16 cellular contexts compared by ENCODE assay signal in the genomic region with DNA sequence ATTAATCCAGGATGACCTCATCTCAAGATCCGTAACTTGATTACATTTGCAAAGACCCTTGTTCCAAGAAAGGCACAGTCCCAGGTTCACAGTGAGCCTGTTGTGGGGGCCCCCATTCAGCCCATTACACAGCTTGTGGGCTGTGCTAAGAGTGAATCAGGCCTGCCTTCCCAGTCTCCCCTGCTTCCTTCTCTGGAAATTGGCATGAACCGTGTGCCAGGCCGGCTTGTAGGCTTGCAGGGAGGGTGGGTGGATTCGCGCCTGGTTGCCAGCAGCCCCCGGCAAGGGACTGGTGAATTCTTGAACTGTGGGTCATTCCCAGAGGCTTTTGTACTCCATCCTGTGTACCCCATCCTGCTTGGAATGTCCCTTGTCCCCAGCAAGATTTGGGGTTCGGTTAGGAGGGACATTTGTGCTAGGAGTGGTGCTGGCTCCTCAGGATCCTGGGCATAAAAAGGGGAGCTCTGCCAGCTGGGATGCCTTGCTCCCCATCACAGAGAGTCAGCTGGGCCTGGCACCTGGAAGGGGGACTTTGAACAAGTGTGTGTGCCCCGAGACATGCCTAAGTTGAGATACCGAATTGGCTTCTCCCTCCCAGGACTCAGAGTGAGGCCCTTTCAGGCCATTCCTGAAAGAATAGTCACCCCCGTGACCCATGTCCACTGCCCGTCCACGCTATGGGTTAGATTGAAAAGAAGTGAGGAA.
DNase-seq lines count a peak whose midpoint lies in the region; ATAC-seq and TF ChIP-seq lines count a peak whose summit lies in the region.
"Had no signal": no experiment of that assay in that cellular context is flagged by ENCODE, and none has a peak within 500 bp of the region (broad histone marks: within the 10 kb centered on the region; RNA-seq: fewer than 3 reads in every experiment).

No MANE protein-coding gene starts in this region.

- H3K4me3 Mint-ChIP-seq in activated CD8-positive, alpha-beta T cell treated with anti-CD3 and anti-CD28 coated beads, Interleukin-2, amount 10 ng/mL, durations not matched to agents 7 days and 5 days: no peak overlapping the region
- H3K4me3 Mint-ChIP-seq in activated CD8-positive, alpha-beta T cell treated with anti-CD3 and anti-CD28 coated beads for 36 hours: no peak overlapping the region

- H3K27ac ChIP-seq in esophagus muscularis mucosa (replicated peaks in 1 of 4) (no peak overlapping the region), osteoblast (ENCODE audit: low read depth, low read length) (no peak overlapping the region), upper lobe of right lung (no peak overlapping the region), gastrocnemius medialis (no peak overlapping the region)
- H3K27ac ChIP-seq: BLaER1, HL-60 had no signal

- no peaks in the 10 kb centered on the region for H3K27me3 Mint-ChIP-seq in activated CD8-positive, alpha-beta T cell treated with anti-CD3 and anti-CD28 coated beads, Interleukin-2, amount 10 ng/mL, durations not matched to agents 7 days and 5 days (ENCODE audit: low read depth)
- H3K27me3 Mint-ChIP-seq in activated CD8-positive, alpha-beta T cell treated with anti-CD3 and anti-CD28 coated beads for 36 hours: no peaks in the 10 kb centered on the region

- TF ChIP-seq CTCF in activated CD8-positive, alpha-beta T cell treated with anti-CD3 and anti-CD28 coated beads for 36 hours (IDR thresholded peaks at IDR 0.05): no peak
- TF ChIP-seq CTCF in esophagus muscularis mucosa (IDR thresholded peaks at IDR 0.05) (no peak), osteoblast (IDR thresholded peaks at IDR 0.05; ENCODE audit: extremely low read depth, low read depth, low read length) (no peak), upper lobe of right lung (IDR thresholded peaks at IDR 0.05) (no peak), gastrocnemius medialis (IDR thresholded peaks at IDR 0.05 in 4 of 5, conservative IDR thresholded peaks at IDR 0.05 in 1 of 5) (no peak)

- H3K27ac Mint-ChIP-seq in activated CD8-positive, alpha-beta T cell treated with anti-CD3 and anti-CD28 coated beads, Interleukin-2, amount 10 ng/mL, durations not matched to agents 7 days and 5 days: no peak overlapping the region
- H3K27ac Mint-ChIP-seq in activated CD8-positive, alpha-beta T cell treated with anti-CD3 and anti-CD28 coated beads for 36 hours: no peak overlapping the region

- H3K4me1 ChIP-seq in esophagus muscularis mucosa (peaks cover 0 to 10% (median 3%) of the 10 kb centered on the region in 4 donors), osteoblast (ENCODE audit: insufficient read depth, low read length) (no peaks in the 10 kb centered on the region), upper lobe of right lung (no peaks in the 10 kb centered on the region), gastrocnemius medialis (no peaks in the 10 kb centered on the region)
- H3K4me1 ChIP-seq: BLaER1 had no signal

- H3K27me3 ChIP-seq in esophagus muscularis mucosa (peaks cover 0 to 52% (median 0%) of the 10 kb centered on the region in 4 donors), osteoblast (ENCODE audit: insufficient read depth, low read length) (no peaks in the 10 kb centered on the region), upper lobe of right lung (no peaks in the 10 kb centered on the region), gastrocnemius medialis (peaks cover 0 to 3% (median 0%) of the 10 kb centered on the region in 3 donors)
- H3K27me3 ChIP-seq: BLaER1 had no signal

- no peaks in the 10 kb centered on the region for H3K36me3 Mint-ChIP-seq in activated CD8-positive, alpha-beta T cell treated with anti-CD3 and anti-CD28 coated beads, Interleukin-2, amount 10 ng/mL, durations not matched to agents 7 days and 5 days (ENCODE audit: low read depth)
- no peaks in the 10 kb centered on the region for H3K36me3 Mint-ChIP-seq in activated CD8-positive, alpha-beta T cell treated with anti-CD3 and anti-CD28 coated beads for 36 hours (ENCODE audit: low read depth)

- ATAC-seq in activated CD8-positive, alpha-beta T cell treated with anti-CD3 and anti-CD28 coated beads, Interleukin-2, amount 10 ng/mL, durations not matched to agents 7 days and 5 days: no peak
- ATAC-seq in activated CD8-positive, alpha-beta T cell treated with anti-CD3 and anti-CD28 coated beads for 36 hours: no peak
- ATAC-seq in upper lobe of right lung (no peak), GM18870 (IDR thresholded peaks at IDR 0.05; ENCODE audit: unreplicated experiment) (no peak), gastrocnemius medialis (no peak)
- ATAC-seq: K562 had no signal

- CTCF ChIA-PET in activated CD8-positive, alpha-beta T cell treated with anti-CD3 and anti-CD28 coated beads, Interleukin-2, amount 10 ng/mL, durations not matched to agents 7 days and 5 days (lab: Charles Lee): no interaction called here
- CTCF ChIA-PET in activated CD8-positive, alpha-beta T cell treated with anti-CD3 and anti-CD28 coated beads for 36 hours (lab: Charles Lee): no interaction called here

- no peak for TF ChIP-seq POLR2A in esophagus muscularis mucosa (IDR thresholded peaks at IDR 0.05; ENCODE audit: low read depth)
- TF ChIP-seq POLR2A in gastrocnemius medialis (IDR thresholded peaks at IDR 0.05): no peak

- in situ Hi-C loops in gastrocnemius medialis (cut with MboI; ENCODE audit: low sequenced_read_pairs in 4 of 4): no loop called here

- POLR2A ChIA-PET in activated CD8-positive, alpha-beta T cell treated with anti-CD3 and anti-CD28 coated beads, Interleukin-2, amount 10 ng/mL, durations not matched to agents 7 days and 5 days (lab: Charles Lee): no interaction called here
- POLR2A ChIA-PET in activated CD8-positive, alpha-beta T cell treated with anti-CD3 and anti-CD28 coated beads for 36 hours (lab: Charles Lee): no interaction called here

- no peak overlapping the region for H3K4me2 ChIP-seq in osteoblast (ENCODE audit: insufficient read depth, low read length)
- H3K4me2 ChIP-seq: BLaER1 had no signal

- H3K4me1 Mint-ChIP-seq in activated CD8-positive, alpha-beta T cell treated with anti-CD3 and anti-CD28 coated beads, Interleukin-2, amount 10 ng/mL, durations not matched to agents 7 days and 5 days (ENCODE audit: low read depth): no peaks in the 10 kb centered on the region
- no peaks in the 10 kb centered on the region for H3K4me1 Mint-ChIP-seq in activated CD8-positive, alpha-beta T cell treated with anti-CD3 and anti-CD28 coated beads for 36 hours (ENCODE audit: low read depth)

- no peak overlapping the region for H2AFZ ChIP-seq in osteoblast (ENCODE audit: low read length)

- intact Hi-C loops in activated CD8-positive, alpha-beta T cell treated with anti-CD3 and anti-CD28 coated beads for 36 hours (cut with micrococcal nuclease): no loop called here
- intact Hi-C loops in esophagus muscularis mucosa (cut with DNase I): loop anchor here (10.0 kb wide), 1 partner anchor 55 kb away; no protein-coding TSS in a partner anchor
- intact Hi-C loops in upper lobe of right lung (cut with DNase I): no loop called here
- intact Hi-C loops in gastrocnemius medialis (cut with DNase I; ENCODE audit: low total_unique reads): no loop called here

- no peaks in the 10 kb centered on the region for H3K9me3 ChIP-seq in esophagus muscularis mucosa
- H3K9me3 ChIP-seq in osteoblast (ENCODE audit: low read depth, low read length): peaks cover 3% of the 10 kb centered on the region
- H3K9me3 ChIP-seq in upper lobe of right lung: no peaks in the 10 kb centered on the region
- H3K9me3 ChIP-seq in gastrocnemius medialis: no peaks in the 10 kb centered on the region
- H3K9me3 ChIP-seq: BLaER1 had no signal

- 92% methylated on average over 12 of the region's 12 CpGs for WGBS in esophagus muscularis mucosa

- peak; percentile 4 for DNase-seq in activated CD8-positive, alpha-beta T cell treated with anti-CD3 and anti-CD28 coated beads, Interleukin-2, amount 10 ng/mL, durations not matched to agents 7 days and 5 days
- DNase-seq in activated CD8-positive, alpha-beta T cell treated with anti-CD3 and anti-CD28 coated beads for 36 hours: no peak
- DNase-seq in esophagus muscularis mucosa (ENCODE audit: extremely low spot score) (peak; percentile 78), osteoblast (ENCODE audit: insufficient read length, low spot score, missing footprints) (peak; percentile 38), upper lobe of right lung (peak; percentile 41), gastrocnemius medialis (no peak)
- no peak for DNase-seq in activated naive CD4-positive, alpha-beta T cell treated with Interleukin-2 at 50 U/mL for 16 hours
- DNase-seq: 8988T, NCI-H146, NCI-H2107, NCI-H345, NCI-H526 treated with DMSO at 0.1 percent for 48 hours had no signal

- H3K79me2 ChIP-seq in osteoblast (ENCODE audit: insufficient read depth, low read length): no peaks in the 10 kb centered on the region

- H4K20me1 ChIP-seq in osteoblast (ENCODE audit: insufficient read depth, low read length): no peaks in the 10 kb centered on the region
- H4K20me1 ChIP-seq: BLaER1 had no signal

- no peaks in the 10 kb centered on the region for H3K9me3 Mint-ChIP-seq in activated CD8-positive, alpha-beta T cell treated with anti-CD3 and anti-CD28 coated beads, Interleukin-2, amount 10 ng/mL, durations not matched to agents 7 days and 5 days (ENCODE audit: insufficient read depth)
- H3K9me3 Mint-ChIP-seq in activated CD8-positive, alpha-beta T cell treated with anti-CD3 and anti-CD28 coated beads for 36 hours: no peaks in the 10 kb centered on the region

- no peak for TF ChIP-seq EP300 in esophagus muscularis mucosa (IDR thresholded peaks at IDR 0.05)

- H3K4me3 ChIP-seq in esophagus muscularis mucosa (no peak overlapping the region), osteoblast (ENCODE audit: insufficient read depth, low read length) (no peak overlapping the region), upper lobe of right lung (no peak overlapping the region), gastrocnemius medialis (no peak overlapping the region)
- H3K4me3 ChIP-seq: BLaER1, K562 had no signal

- H3K36me3 ChIP-seq in esophagus muscularis mucosa: no peaks in the 10 kb centered on the region
- H3K36me3 ChIP-seq in osteoblast (ENCODE audit: insufficient read depth, low read length): no peaks in the 10 kb centered on the region
- H3K36me3 ChIP-seq in upper lobe of right lung: no peaks in the 10 kb centered on the region
- H3K36me3 ChIP-seq in gastrocnemius medialis: no peaks in the 10 kb centered on the region
- H3K36me3 ChIP-seq: BLaER1 had no signal

Comparison
In these comparisons a context has a peak if more than half of its experiments do, and no peak if none do; other contexts are left out.
1. DNase-seq: peak in activated CD8-positive, alpha-beta T cell treated with anti-CD3 and anti-CD28 coated beads, Interleukin-2, amount 10 ng/mL, durations not matched to agents 7 days and 5 days (single experiment), esophagus muscularis mucosa (single experiment), osteoblast (single experiment) and upper lobe of right lung (single experiment); none in activated CD8-positive, alpha-beta T cell treated with anti-CD3 and anti-CD28 coated beads for 36 hours (single experiment), activated naive CD4-positive, alpha-beta T cell treated with Interleukin-2 at 50 U/mL for 16 hours (single experiment) and gastrocnemius medialis (0 of 2).